Comparison of ENCODE assay signal across 8 cellular contexts in genomic region chr1:63557365-63557987, GRCh38. TPM values are rescaled to one million over a fixed set of nuclear protein-coding genes. Genes with fewer than 3 reads are reported as not detected.
A peak's percentile ranks its signal among the peaks of the same experiment; 100 is the strongest.
DNase-seq lines count a peak whose midpoint lies in the region; ATAC-seq and TF ChIP-seq lines count a peak whose summit lies in the region.

No MANE protein-coding gene starts in this region.

- H3K27ac Mint-ChIP-seq in natural killer cell: no peak overlapping the region
- no peak overlapping the region for H3K27ac Mint-ChIP-seq in natural killer cell treated with Interleukin-12 subunit alpha and Interleukin-12 subunit beta and Interleukin-15 and Interleukin-18, amount 100 ng/mL, for 72 hours
- no peak overlapping the region for H3K27ac Mint-ChIP-seq in mesothelial cell of epicardium

- H3K4me3 ChIP-seq in astrocyte of the spinal cord (ENCODE audit: low read depth, low read length) (no peak overlapping the region), lower leg skin (ENCODE audit: low read depth, poor library complexity, severe bottlenecking) (no peak overlapping the region)

- intact Hi-C loops in natural killer cell (cut with micrococcal nuclease): no loop called here
- intact Hi-C loops in lower leg skin (cut with DNase I; ENCODE audit: low total_unique reads): no loop called here

- H3K9me3 Mint-ChIP-seq in natural killer cell: no peaks in the 10 kb centered on the region
- H3K9me3 Mint-ChIP-seq in natural killer cell treated with Interleukin-12 subunit alpha and Interleukin-12 subunit beta and Interleukin-15 and Interleukin-18, amount 100 ng/mL, for 72 hours: no peaks in the 10 kb centered on the region
- H3K9me3 Mint-ChIP-seq in mesothelial cell of epicardium: no peaks in the 10 kb centered on the region

- WGBS in lower leg skin, 2 donors: 82 to 85% methylated on average over 6 of the region's 6 CpGs

- TF ChIP-seq POLR2A in lower leg skin (IDR thresholded peaks at IDR 0.05): no peak

- ATAC-seq in natural killer cell (peak in 1 of 3 donors; percentile 37), GM19023 (IDR thresholded peaks at IDR 0.05; ENCODE audit: unreplicated experiment) (no peak), GM19455 (IDR thresholded peaks at IDR 0.05; ENCODE audit: unreplicated experiment) (no peak)
- ATAC-seq in natural killer cell treated with Interleukin-12 subunit alpha and Interleukin-12 subunit beta and Interleukin-15 and Interleukin-18, amount 100 ng/mL, for 72 hours: no peak

- TF ChIP-seq CTCF in natural killer cell (IDR thresholded peaks at IDR 0.05): peak; percentile 19
- TF ChIP-seq CTCF in astrocyte of the spinal cord (IDR thresholded peaks at IDR 0.05; ENCODE audit: low read depth, low read length): peak; percentile 76
- peak; percentile 52 for TF ChIP-seq CTCF in mesothelial cell of epicardium (IDR thresholded peaks at IDR 0.05; ENCODE audit: unreplicated experiment)
- no peak for TF ChIP-seq CTCF in lower leg skin (IDR thresholded peaks at IDR 0.05)

- H3K36me3 Mint-ChIP-seq in natural killer cell: no peaks in the 10 kb centered on the region
- H3K36me3 Mint-ChIP-seq in natural killer cell treated with Interleukin-12 subunit alpha and Interleukin-12 subunit beta and Interleukin-15 and Interleukin-18, amount 100 ng/mL, for 72 hours: no peaks in the 10 kb centered on the region
- H3K36me3 Mint-ChIP-seq in mesothelial cell of epicardium: peaks cover 6% of the 10 kb centered on the region

- H3K27me3 Mint-ChIP-seq in natural killer cell (ENCODE audit: low read depth in 2 of 2): no peaks in the 10 kb centered on the region
- H3K27me3 Mint-ChIP-seq in natural killer cell treated with Interleukin-12 subunit alpha and Interleukin-12 subunit beta and Interleukin-15 and Interleukin-18, amount 100 ng/mL, for 72 hours: no peaks in the 10 kb centered on the region
- H3K27me3 Mint-ChIP-seq in mesothelial cell of epicardium (ENCODE audit: low read depth): no peaks in the 10 kb centered on the region

- DNase-seq in natural killer cell: no peak
- DNase-seq in natural killer cell treated with Interleukin-12 subunit alpha and Interleukin-12 subunit beta and Interleukin-15 and Interleukin-18, amount 100 ng/mL, for 72 hours (ENCODE audit: low spot score): no peak
- DNase-seq in NCI-H2227 treated with DMSO at 0.1 percent for 48 hours (lab: John Stamatoyannopoulos, UW): peak; percentile 1
- peak; percentile 55 for DNase-seq in astrocyte of the spinal cord (ENCODE audit: low read depth, low spot score)
- no peak for DNase-seq in mesothelial cell of epicardium (ENCODE audit: low spot score in 2 of 2, unreplicated experiment in 2 of 2)
- no peak for DNase-seq in lower leg skin (ENCODE audit: low spot score in 2 of 2)

- H3K4me1 Mint-ChIP-seq in natural killer cell (no peaks in the 10 kb centered on the region), mesothelial cell of epicardium (peaks cover 2% of the 10 kb centered on the region)
- no peaks in the 10 kb centered on the region for H3K4me1 Mint-ChIP-seq in natural killer cell treated with Interleukin-12 subunit alpha and Interleukin-12 subunit beta and Interleukin-15 and Interleukin-18, amount 100 ng/mL, for 72 hours (ENCODE audit: low read depth in 2 of 2)

- in situ Hi-C loops in astrocyte of the spinal cord (cut with HindIII; ENCODE audit: low sequenced_read_pairs): no loop called here

- H3K4me3 Mint-ChIP-seq in natural killer cell (no peak overlapping the region), mesothelial cell of epicardium (no peak overlapping the region)
- no peak overlapping the region for H3K4me3 Mint-ChIP-seq in natural killer cell treated with Interleukin-12 subunit alpha and Interleukin-12 subunit beta and Interleukin-15 and Interleukin-18, amount 100 ng/mL, for 72 hours

RNA-seq across cellular contexts. Expression of gene EFCAB7, which starts 34.2 kb away (rescaled TPM):
- 1 to 10 TPM; 5.4 to 7.5 (median 6.0) TPM for total RNA-seq in natural killer cell
- total RNA-seq in natural killer cell treated with Interleukin-12 subunit alpha and Interleukin-12 subunit beta and Interleukin-15 and Interleukin-18, amount 100 ng/mL, for 72 hours: 1 to 10 TPM; 3.7 to 7.1 TPM
- total RNA-seq in mesothelial cell of epicardium: 8.5 to 10.7 TPM (median 9.6 TPM) in 3 replicates
- 10 to 100 TPM in 1 of 4 donors, 1 to 10 TPM in 3; 3.2 to 10.9 (median 7.1) TPM for total RNA-seq in lower leg skin

RNA-seq across cellular contexts. Expression of gene ITGB3BP, which starts 34.5 kb away (rescaled TPM):
- 10 to 100 TPM; 20.7 to 29.8 (median 21.3) TPM for total RNA-seq in natural killer cell
- 10 to 100 TPM; 35.0 to 48.3 TPM for total RNA-seq in natural killer cell treated with Interleukin-12 subunit alpha and Interleukin-12 subunit beta and Interleukin-15 and Interleukin-18, amount 100 ng/mL, for 72 hours
- total RNA-seq in mesothelial cell of epicardium: 37.7 to 40.3 TPM (median 39.4 TPM) in 3 replicates
- total RNA-seq in lower leg skin: 10 to 100 TPM in 1 of 4 donors, 1 to 10 TPM in 3; 7.0 to 11.7 (median 8.9) TPM

RNA-seq across cellular contexts. Expression of gene PGM1, which starts 35.7 kb away (rescaled TPM):
- total RNA-seq in natural killer cell: 10 to 100 TPM; 23.5 to 31.4 (median 23.7) TPM
- total RNA-seq in natural killer cell treated with Interleukin-12 subunit alpha and Interleukin-12 subunit beta and Interleukin-15 and Interleukin-18, amount 100 ng/mL, for 72 hours: 10 to 100 TPM; 43.7 to 54.6 TPM
- total RNA-seq in mesothelial cell of epicardium: 43.8 to 46.8 TPM (median 46.0 TPM) in 3 replicates
- total RNA-seq in lower leg skin: 10 to 100 TPM; 39.3 to 54.2 (median 48.9) TPM

Comparison
In these comparisons a context has a peak if more than half of its experiments do, and no peak if none do; other contexts are left out.
1. DNase-seq: peak in NCI-H2227 treated with DMSO at 0.1 percent for 48 hours (single experiment) and astrocyte of the spinal cord (single experiment); none in natural killer cell (single experiment), natural killer cell treated with Interleukin-12 subunit alpha and Interleukin-12 subunit beta and Interleukin-15 and Interleukin-18, amount 100 ng/mL, for 72 hours (single experiment), mesothelial cell of epicardium (0 of 2) and lower leg skin (0 of 2).
2. CTCF ChIP-seq: peak in natural killer cell (single experiment), astrocyte of the spinal cord (single experiment) and mesothelial cell of epicardium (single experiment); none in lower leg skin (0 of 3).